ENCODE assay signal across 9 cellular contexts in genomic region chr19:10896851-10897526, GRCh38. TPM values are rescaled to one million over a fixed set of nuclear protein-coding genes. Genes with fewer than 3 reads are reported as not detected.
DNase-seq lines count a peak whose midpoint lies in the region; ATAC-seq and TF ChIP-seq lines count a peak whose summit lies in the region.
"Had no signal": no experiment of that assay in that cellular context is flagged by ENCODE, and none has a peak within 500 bp of the region (broad histone marks: within the 10 kb centered on the region; RNA-seq: fewer than 3 reads in every experiment).

No MANE protein-coding gene starts in this region.

- TF ChIP-seq CTCF in cardiac muscle cell (IDR thresholded peaks at IDR 0.05; ENCODE audit: low read depth, low read length) (no peak), right atrium auricular region (IDR thresholded peaks at IDR 0.05) (no peak), type B pancreatic cell (conservative IDR thresholded peaks at IDR 0.05) (no peak)

- H3K4me1 Mint-ChIP-seq in effector memory CD8-positive, alpha-beta T cell (ENCODE audit: low read depth in 2 of 2), result peaks cover 13 to 18% of the 10 kb centered on the region in 2 donors
- peaks cover 32% of the 10 kb centered on the region for H3K4me1 Mint-ChIP-seq in type B pancreatic cell (ENCODE audit: unreplicated experiment)

- H3K9me3 ChIP-seq in cardiac muscle cell (ENCODE audit: low read depth) (no peaks in the 10 kb centered on the region), right atrium auricular region (no peaks in the 10 kb centered on the region)

- no peaks in the 10 kb centered on the region for H3K9me3 Mint-ChIP-seq in effector memory CD8-positive, alpha-beta T cell
- H3K9me3 Mint-ChIP-seq in type B pancreatic cell, result no peaks in the 10 kb centered on the region

- no peaks in the 10 kb centered on the region for H3K27me3 Mint-ChIP-seq in effector memory CD8-positive, alpha-beta T cell
- no peaks in the 10 kb centered on the region for H3K27me3 Mint-ChIP-seq in type B pancreatic cell

- no peak for DNase-seq in cardiac muscle cell (ENCODE audit: low read depth in 1 of 2, low spot score in 1 of 2)
- no peak for DNase-seq in right atrium auricular region (ENCODE audit: low spot score)
- DNase-seq in NCI-H69 (lab: John Stamatoyannopoulos, UW), result peak; percentile 93
- no peak for DNase-seq in effector memory CD8-positive, alpha-beta T cell
- DNase-seq in type B pancreatic cell (ENCODE audit: extremely low spot score, unreplicated experiment), result no peak
- no peak for DNase-seq in EL
- DNase-seq in activated CD4-positive, alpha-beta T cell treated with anti-CD3 and anti-CD28 coated beads for 1 hour, result no peak
- DNase-seq: right cardiac atrium had no signal

- no peak overlapping the region for H3K4me3 Mint-ChIP-seq in effector memory CD8-positive, alpha-beta T cell
- peak overlapping the region; percentile 55 for H3K4me3 Mint-ChIP-seq in type B pancreatic cell

- peaks cover 6% of the 10 kb centered on the region for H3K36me3 Mint-ChIP-seq in effector memory CD8-positive, alpha-beta T cell (ENCODE audit: insufficient read depth)
- H3K36me3 Mint-ChIP-seq in type B pancreatic cell, result peaks cover 3% of the 10 kb centered on the region

- peak overlapping the region; percentile 16 to 42 for H3K27ac Mint-ChIP-seq in effector memory CD8-positive, alpha-beta T cell
- H3K27ac Mint-ChIP-seq in type B pancreatic cell, result peak overlapping the region; percentile 85

- H3K36me3 ChIP-seq in cardiac muscle cell (no peaks in the 10 kb centered on the region), right atrium auricular region (no peaks in the 10 kb centered on the region)

- H3K27ac ChIP-seq in cardiac muscle cell (peak overlapping the region; percentile 31), right atrium auricular region (no peak overlapping the region)

- H3K4me1 ChIP-seq in cardiac muscle cell (ENCODE audit: low read depth) (peaks cover 5% of the 10 kb centered on the region), right atrium auricular region (peaks cover 0 to 47% of the 10 kb centered on the region in 2 donors)

- ATAC-seq in effector memory CD8-positive, alpha-beta T cell (replicated peaks), result no peak
- ATAC-seq in GM21390 (IDR thresholded peaks at IDR 0.05; ENCODE audit: unreplicated experiment), result no peak

- H3K27me3 ChIP-seq in cardiac muscle cell, result no peaks in the 10 kb centered on the region
- H3K27me3 ChIP-seq in right atrium auricular region, result no peaks in the 10 kb centered on the region

- H3K4me3 ChIP-seq in cardiac muscle cell, result no peak overlapping the region
- no peak overlapping the region for H3K4me3 ChIP-seq in right atrium auricular region

RNA-seq across cellular contexts. Expression of gene CARM1, which starts 25.6 kb away (rescaled TPM):
- total RNA-seq in cardiac muscle cell (90.7 and 92.6 TPM in 2 replicates), right atrium auricular region (10 to 100 TPM; 15.3 to 19.8 TPM), type B pancreatic cell (ENCODE audit: low replicate concordance) (81.9 and 104 TPM in 2 replicates)
- 46.8 and 81.2 TPM in 2 replicates for polyA plus RNA-seq in cardiac muscle cell

RNA-seq across cellular contexts. Expression of gene YIPF2, which starts 31.4 kb away (rescaled TPM):
- total RNA-seq in cardiac muscle cell, result 67.2 and 69.9 TPM in 2 replicates
- 32.9 and 38.9 TPM in 2 replicates for polyA plus RNA-seq in cardiac muscle cell
- total RNA-seq in right atrium auricular region, result 10 to 100 TPM; 23.4 to 34.3 TPM
- total RNA-seq in type B pancreatic cell (ENCODE audit: low replicate concordance), result 58.5 and 124 TPM in 2 replicates

RNA-seq across cellular contexts. Expression of gene TIMM29, which starts 31.6 kb away (rescaled TPM):
- total RNA-seq in cardiac muscle cell (52.2 and 54.5 TPM in 2 replicates), right atrium auricular region (10 to 100 TPM; 16.5 to 22.0 TPM), type B pancreatic cell (ENCODE audit: low replicate concordance) (31.8 and 33.7 TPM in 2 replicates)
- 31.3 and 41.7 TPM in 2 replicates for polyA plus RNA-seq in cardiac muscle cell

RNA-seq across cellular contexts. Expression of gene C19orf38, which starts 48.8 kb away (rescaled TPM):
- total RNA-seq in cardiac muscle cell (0.33 TPM in 1 of 2 replicates, not detected in the other), right atrium auricular region (1 to 10 TPM in 1 of 2 donors, not detected in 1; 1.5 TPM), type B pancreatic cell (ENCODE audit: low replicate concordance) (0.45 and 1.1 TPM in 2 replicates)
- polyA plus RNA-seq in cardiac muscle cell, result 0.64 and 1.1 TPM in 2 replicates
